13 cellular contexts compared by ENCODE assay signal in genomic region chrX:79365591-79365990, GRCh38. TPM values are rescaled to one million over a fixed set of nuclear protein-coding genes. Genes with fewer than 3 reads are reported as not detected.
DNase-seq lines count a peak whose midpoint lies in the region; ATAC-seq and TF ChIP-seq lines count a peak whose summit lies in the region.
"Had no signal": no experiment of that assay in that cellular context is flagged by ENCODE, and none has a peak within 500 bp of the region (broad histone marks: within the 10 kb centered on the region; RNA-seq: fewer than 3 reads in every experiment).

No MANE protein-coding gene starts in this region.

- CTCF ChIA-PET in CD4-positive, alpha-beta memory T cell (lab: Charles Lee; ENCODE audit: partially characterized antibody), result interaction anchor here (1.0 to 3.5 kb wide), 4 partner anchors 41 to 221 kb away, joined by 3 to 15 read pairs (median 4); no protein-coding TSS in a partner anchor

- no peak for ATAC-seq in activated naive CD8-positive, alpha-beta T cell treated with anti-CD3 and anti-CD28 coated beads, Interleukin-2, amount 50 U/mL, for 24 hours
- no peak for ATAC-seq in naive thymus-derived CD8-positive, alpha-beta T cell
- ATAC-seq: HepG2 had no signal

- H3K36me3 ChIP-seq in CD4-positive, alpha-beta memory T cell (ENCODE audit: insufficient read depth, low read length), result peaks cover 3% of the 10 kb centered on the region
- H3K36me3 ChIP-seq in HAP-1 (replicated peaks) (peaks cover 12% of the 10 kb centered on the region; the same call in 1 of the 2 replicates), vagina (no peaks in the 10 kb centered on the region)

- H3K9me3 Mint-ChIP-seq in CD4-positive, alpha-beta memory T cell, result no peaks in the 10 kb centered on the region
- H3K9me3 Mint-ChIP-seq in activated naive CD8-positive, alpha-beta T cell treated with anti-CD3 and anti-CD28 coated beads, Interleukin-2, amount 50 U/mL, for 24 hours, result no peaks in the 10 kb centered on the region
- peaks cover 0 to 3% (median 0%) of the 10 kb centered on the region in 9 donors for H3K9me3 Mint-ChIP-seq in naive thymus-derived CD8-positive, alpha-beta T cell

- peak overlapping the region; percentile 91 to 99 (median 94) for H3K4me3 Mint-ChIP-seq in CD4-positive, alpha-beta memory T cell
- H3K4me3 Mint-ChIP-seq in activated naive CD8-positive, alpha-beta T cell treated with anti-CD3 and anti-CD28 coated beads, Interleukin-2, amount 50 U/mL, for 24 hours, result peak overlapping the region; percentile 90
- peak overlapping the region; percentile 88 to 99 (median 96) for H3K4me3 Mint-ChIP-seq in naive thymus-derived CD8-positive, alpha-beta T cell

- no peaks in the 10 kb centered on the region for H3K9me3 ChIP-seq in CD4-positive, alpha-beta memory T cell (ENCODE audit: control insufficient read depth in 1 of 2, low read length in 2 of 2)
- H3K9me3 ChIP-seq in HAP-1, result no peaks in the 10 kb centered on the region
- H3K9me3 ChIP-seq in vagina, result no peaks in the 10 kb centered on the region

- no peaks in the 10 kb centered on the region for H3K27me3 ChIP-seq in CD4-positive, alpha-beta memory T cell (ENCODE audit: insufficient read depth, low read length)
- no peaks in the 10 kb centered on the region for H3K27me3 ChIP-seq in HAP-1 (ENCODE audit: low read depth)
- H3K27me3 ChIP-seq in vagina, result no peaks in the 10 kb centered on the region

- TF ChIP-seq POLR2A in vagina (IDR thresholded peaks at IDR 0.05), result no peak

- DNase-seq in CD4-positive, alpha-beta memory T cell, result no peak
- DNase-seq in HAP-1 (ENCODE audit: low spot score in 2 of 2) (peak; percentile 14 to 94), NCI-H69 (lab: John Stamatoyannopoulos, UW) (no peak), HCEC 1CT (no peak), islet precursor cell (no peak), vagina (ENCODE audit: extremely low spot score in 2 of 2) (no peak)
- DNase-seq in activated naive CD8-positive, alpha-beta T cell treated with anti-CD3 and anti-CD28 coated beads, Interleukin-2, amount 50 U/mL, for 24 hours, result no peak
- DNase-seq in naive thymus-derived CD8-positive, alpha-beta T cell, result no peak
- DNase-seq: H7, NCI-H1694 treated with DMSO at 0.1 percent for 48 hours, small intestine had no signal

- H3K4me1 ChIP-seq in CD4-positive, alpha-beta memory T cell (ENCODE audit: insufficient read depth, low read length), result peaks cover 37% of the 10 kb centered on the region
- H3K4me1 ChIP-seq in HAP-1 (peaks cover 19% of the 10 kb centered on the region), vagina (no peaks in the 10 kb centered on the region)

- H3K27ac Mint-ChIP-seq in CD4-positive, alpha-beta memory T cell, result peak overlapping the region; percentile 80 to 99 (median 97)
- H3K27ac Mint-ChIP-seq in activated naive CD8-positive, alpha-beta T cell treated with anti-CD3 and anti-CD28 coated beads, Interleukin-2, amount 50 U/mL, for 24 hours, result peak overlapping the region; percentile 89
- H3K27ac Mint-ChIP-seq in naive thymus-derived CD8-positive, alpha-beta T cell, result peak overlapping the region; percentile 33 to 99 (median 97)

- in situ Hi-C loops in HAP-1 (cut with MboI; ENCODE audit: low sequenced_read_pairs), result loop anchor here (5.0 kb wide), 1 partner anchor 68 kb away; no protein-coding TSS in a partner anchor

- H3K4me1 Mint-ChIP-seq in CD4-positive, alpha-beta memory T cell, result peaks cover 21 to 40% (median 30%) of the 10 kb centered on the region in 4 donors
- peaks cover 36% of the 10 kb centered on the region for H3K4me1 Mint-ChIP-seq in activated naive CD8-positive, alpha-beta T cell treated with anti-CD3 and anti-CD28 coated beads, Interleukin-2, amount 50 U/mL, for 24 hours
- H3K4me1 Mint-ChIP-seq in naive thymus-derived CD8-positive, alpha-beta T cell, result peaks cover 11 to 49% (median 35%) of the 10 kb centered on the region in 4 donors

- H3K36me3 Mint-ChIP-seq in CD4-positive, alpha-beta memory T cell, result peaks cover 10 to 46% of the 10 kb centered on the region in 2 donors
- peaks cover 20% of the 10 kb centered on the region for H3K36me3 Mint-ChIP-seq in activated naive CD8-positive, alpha-beta T cell treated with anti-CD3 and anti-CD28 coated beads, Interleukin-2, amount 50 U/mL, for 24 hours (ENCODE audit: low read depth)
- H3K36me3 Mint-ChIP-seq in naive thymus-derived CD8-positive, alpha-beta T cell, result peaks cover 6 to 23% (median 6%) of the 10 kb centered on the region in 3 donors

- H3K27ac ChIP-seq in CD4-positive, alpha-beta memory T cell (ENCODE audit: low read depth, low read length), result peak overlapping the region; percentile 95
- H3K27ac ChIP-seq in vagina, result no peak overlapping the region

- no peak for TF ChIP-seq CTCF in vagina (IDR thresholded peaks at IDR 0.05)

- POLR2A ChIA-PET in CD4-positive, alpha-beta memory T cell (lab: Charles Lee; ENCODE audit: partially characterized antibody), result interaction anchor here (0.6 to 3.7 kb wide), 15 partner anchors 40 to 1467 kb away, joined by 3 to 19 read pairs (median 8); partner anchors contain the start of genes COX7B and P2RY10
- POLR2A ChIA-PET in naive thymus-derived CD8-positive, alpha-beta T cell (lab: Charles Lee), result interaction anchor here (0.6 to 0.7 kb wide), 2 partner anchors 35 to 201 kb away, joined by 3 to 4 read pairs; no protein-coding TSS in a partner anchor

- H3K4me3 ChIP-seq in CD4-positive, alpha-beta memory T cell (ENCODE audit: low read length in 2 of 2), result peak overlapping the region; percentile 65 to 84
- H3K4me3 ChIP-seq in HAP-1 (peak overlapping the region; percentile 47), vagina (peak overlapping the region in 1 of 2 donors; percentile 43)

- intact Hi-C loops in CD4-positive, alpha-beta memory T cell (cut with micrococcal nuclease), result loop anchor here (5.0 kb wide), 3 partner anchors 47 to 203 kb away; no protein-coding TSS in a partner anchor
- intact Hi-C loops in vagina (cut with DNase I), result no loop called here

- no peaks in the 10 kb centered on the region for H3K27me3 Mint-ChIP-seq in CD4-positive, alpha-beta memory T cell
- no peaks in the 10 kb centered on the region for H3K27me3 Mint-ChIP-seq in activated naive CD8-positive, alpha-beta T cell treated with anti-CD3 and anti-CD28 coated beads, Interleukin-2, amount 50 U/mL, for 24 hours
- H3K27me3 Mint-ChIP-seq in naive thymus-derived CD8-positive, alpha-beta T cell, result no peaks in the 10 kb centered on the region

RNA-seq across cellular contexts. Expression of gene ITM2A, which starts 1.5 kb away (rescaled TPM):
- 100 to 1,000 TPM; 147 to 169 TPM for total RNA-seq in CD4-positive, alpha-beta memory T cell
- polyA plus RNA-seq in CD4-positive, alpha-beta memory T cell, result 1,000 to 10,000 TPM in 1 of 2 donors, 100 to 1,000 TPM in 1; 470 to 1,016 TPM
- 10 to 100 TPM; 61.1 to 69.7 TPM for total RNA-seq in naive thymus-derived CD8-positive, alpha-beta T cell
- 100 to 1,000 TPM; 215 to 458 (median 342) TPM for polyA plus RNA-seq in naive thymus-derived CD8-positive, alpha-beta T cell
- 89.4 TPM for total RNA-seq in vagina
- total RNA-seq: HepG2 had no signal
- polyA plus RNA-seq: HepG2, neural cell had no signal

Comparison
In these comparisons a context has a peak if more than half of its experiments do, and no peak if none do; other contexts are left out.
1. DNase-seq: peak in HAP-1 (2 of 2); none in CD4-positive, alpha-beta memory T cell (0 of 5), activated naive CD8-positive, alpha-beta T cell treated with anti-CD3 and anti-CD28 coated beads, Interleukin-2, amount 50 U/mL, for 24 hours (single experiment), naive thymus-derived CD8-positive, alpha-beta T cell (0 of 10), NCI-H69 (single experiment), HCEC 1CT (single experiment), islet precursor cell (single experiment) and vagina (0 of 2).
2. Peak in every context shown above with its lines, with median percentiles within 50 percentile points of each other: H3K27ac Mint-ChIP-seq and H3K4me3 Mint-ChIP-seq.